4 cellular contexts compared by ENCODE assay signal in the genomic region with DNA sequence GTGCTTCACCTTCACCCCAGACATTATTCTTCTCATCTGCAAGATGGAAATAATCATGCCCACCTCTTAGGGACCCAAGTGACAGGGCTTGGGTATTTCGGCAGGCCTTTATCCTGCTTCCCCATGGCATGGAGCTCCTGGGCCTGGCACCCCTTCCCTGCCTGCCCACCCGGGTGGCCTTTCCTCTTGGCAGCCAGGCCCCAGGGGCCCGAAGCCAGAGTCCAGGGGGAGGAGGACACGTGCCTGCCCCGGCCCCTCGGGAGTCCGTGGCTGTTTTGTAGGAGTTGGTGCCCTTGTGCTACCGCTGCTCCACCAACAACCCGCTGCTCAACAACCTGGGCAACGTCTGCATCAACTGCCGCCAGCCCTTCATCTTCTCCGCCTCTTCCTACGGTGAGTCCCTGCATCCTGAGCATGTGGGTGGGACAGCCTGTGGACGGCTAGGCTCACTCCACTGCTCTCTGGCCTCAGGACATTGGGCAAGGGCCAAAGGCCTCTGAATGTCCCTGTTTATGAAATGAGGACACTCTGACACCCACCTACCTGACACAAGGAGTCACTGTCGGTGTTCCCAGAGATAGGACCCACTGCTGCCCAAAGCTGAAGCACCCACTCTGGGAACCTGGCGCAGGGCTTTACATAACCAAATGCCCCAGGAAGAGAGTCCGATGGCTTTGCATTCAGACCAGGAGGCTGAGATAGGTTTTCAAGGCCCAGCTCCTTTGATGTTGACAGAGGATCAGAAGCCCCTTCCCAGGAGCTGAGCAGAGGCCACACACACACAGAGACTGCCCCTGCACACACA. TPM values are rescaled to one million over a fixed set of nuclear protein-coding genes. Genes with fewer than 3 reads are reported as not detected.
"Had no signal": no experiment of that assay in that cellular context is flagged by ENCODE, and none has a peak within 500 bp of the region (broad histone marks: within the 10 kb centered on the region; RNA-seq: fewer than 3 reads in every experiment).

No MANE protein-coding gene starts in this region.

RNA-seq across cellular contexts. Expression of a gene that starts 34.5 kb away (rescaled TPM):
- total RNA-seq: dermis blood vessel endothelial cell, gastrocnemius medialis, skeletal muscle tissue, urinary bladder had no signal
